In genomic region chr17:31522284-31522931, GRCh38 we compare ENCODE assay signal across 19 cellular contexts.
DNase-seq lines count a peak whose midpoint lies in the region; ATAC-seq, FAIRE-seq and TF ChIP-seq lines count a peak whose summit lies in the region.
"Had no signal": no experiment of that assay in that cellular context is flagged by ENCODE, and none has a peak within 500 bp of the region (broad histone marks: within the 10 kb centered on the region; RNA-seq: fewer than 3 reads in every experiment).

No MANE protein-coding gene starts in this region.

- intact Hi-C loops in dorsolateral prefrontal cortex (cut with DNase I), result no loop called here
- intact Hi-C loops in right lobe of liver (cut with DNase I), result no loop called here
- intact Hi-C loops in posterior vena cava (cut with DNase I), result no loop called here

- no peak for FAIRE-seq in urothelium cell line (lab: Jason Lieb, UNC)

- no peaks in the 10 kb centered on the region for H3K9me3 ChIP-seq in right lobe of liver

- DNase-seq in activated T-cell treated with anti-CD3 and anti-CD28 coated beads, Interleukin-2, amount 50 U/mL, for 24 hours, result no peak
- no peak for DNase-seq in activated T-cell treated with anti-CD3 and anti-CD28 coated beads, Interleukin-2, amount 50 U/mL, for 4 hours
- DNase-seq in dorsolateral prefrontal cortex (peak in 1 of 10 donors; percentile 32), right lobe of liver (peak in 1 of 3 donors; percentile 78), posterior vena cava (ENCODE audit: low spot score) (peak; percentile 64), urothelium cell line (ENCODE audit: low spot score) (no peak), cortex of kidney (lab: John Stamatoyannopoulos, UW) (no peak)
- DNase-seq: 8988T; DMS79 treated with DMSO at 0.1 percent for 48 hours; MV-4-11; NCI-H187; NCI-H2107; NCI-H510A; NCI-H748 treated with DMSO at 0.1 percent for 48 hours; NK-92 treated with Interleukin-12 subunit alpha and Interleukin-12 subunit beta, amount 100 ng/mL, for 24 hours had no signal

- no peak for ATAC-seq in activated T-cell treated with anti-CD3 and anti-CD28 coated beads, Interleukin-2, amount 50 U/mL, for 4 hours
- ATAC-seq in right lobe of liver, result peak; percentile 29 to 66 (median 58)
- no peak for ATAC-seq in HG03439 (IDR thresholded peaks at IDR 0.05; ENCODE audit: unreplicated experiment)

- no peaks in the 10 kb centered on the region for H3K36me3 ChIP-seq in right lobe of liver

- H3K27ac Mint-ChIP-seq in activated T-cell treated with anti-CD3 and anti-CD28 coated beads, Interleukin-2, amount 50 U/mL, for 24 hours, result peak overlapping the region; percentile 14
- H3K27ac Mint-ChIP-seq: B cell had no signal

- no peaks in the 10 kb centered on the region for H3K27me3 Mint-ChIP-seq in activated T-cell treated with anti-CD3 and anti-CD28 coated beads, Interleukin-2, amount 50 U/mL, for 24 hours
- H3K27me3 Mint-ChIP-seq in activated T-cell treated with anti-CD3 and anti-CD28 coated beads, Interleukin-2, amount 50 U/mL, for 4 hours (ENCODE audit: low read depth), result no peaks in the 10 kb centered on the region
- H3K27me3 Mint-ChIP-seq: B cell had no signal

- TF ChIP-seq CTCF in dorsolateral prefrontal cortex (IDR thresholded peaks at IDR 0.05 in 54 of 56, conservative IDR thresholded peaks at IDR 0.05 in 2 of 56; ENCODE audit: low read depth in 1 of 56, partially characterized antibody in 56 of 56) (peak in 1 of 56 donors; percentile 20), right lobe of liver (IDR thresholded peaks at IDR 0.05) (no peak)

- H3K4me3 ChIP-seq in dorsolateral prefrontal cortex, result no peak overlapping the region
- H3K4me3 ChIP-seq in right lobe of liver, result no peak overlapping the region
- H3K4me3 ChIP-seq: Peyer's patch had no signal

- H3K27me3 ChIP-seq in dorsolateral prefrontal cortex, result no peaks in the 10 kb centered on the region
- H3K27me3 ChIP-seq in right lobe of liver, result no peaks in the 10 kb centered on the region
- H3K27me3 ChIP-seq: Peyer's patch had no signal

- H3K36me3 Mint-ChIP-seq in activated T-cell treated with anti-CD3 and anti-CD28 coated beads, Interleukin-2, amount 50 U/mL, for 24 hours (ENCODE audit: low read depth), result peaks cover 68% of the 10 kb centered on the region
- peaks cover 8% of the 10 kb centered on the region for H3K36me3 Mint-ChIP-seq in activated T-cell treated with anti-CD3 and anti-CD28 coated beads, Interleukin-2, amount 50 U/mL, for 4 hours (ENCODE audit: insufficient read depth)

- H3K4me1 Mint-ChIP-seq in activated T-cell treated with anti-CD3 and anti-CD28 coated beads, Interleukin-2, amount 50 U/mL, for 24 hours (ENCODE audit: low read depth), result peaks cover 4% of the 10 kb centered on the region
- H3K4me1 Mint-ChIP-seq in activated T-cell treated with anti-CD3 and anti-CD28 coated beads, Interleukin-2, amount 50 U/mL, for 4 hours (ENCODE audit: low read depth), result peaks cover 6% of the 10 kb centered on the region

- 80% methylated on average over 1 of the region's 16 CpGs for WGBS in right lobe of liver (ENCODE audit: insufficient coverage, low coverage, low lambda C conversion rate, missing lambda C conversion rate)

- H3K4me1 ChIP-seq in right lobe of liver, result peaks cover 0 to 17% (median 6%) of the 10 kb centered on the region in 4 donors

- H3K9me3 Mint-ChIP-seq in activated T-cell treated with anti-CD3 and anti-CD28 coated beads, Interleukin-2, amount 50 U/mL, for 24 hours, result no peaks in the 10 kb centered on the region
- no peaks in the 10 kb centered on the region for H3K9me3 Mint-ChIP-seq in activated T-cell treated with anti-CD3 and anti-CD28 coated beads, Interleukin-2, amount 50 U/mL, for 4 hours

- no peak overlapping the region for H3K4me3 Mint-ChIP-seq in activated T-cell treated with anti-CD3 and anti-CD28 coated beads, Interleukin-2, amount 50 U/mL, for 24 hours
- no peak overlapping the region for H3K4me3 Mint-ChIP-seq in activated T-cell treated with anti-CD3 and anti-CD28 coated beads, Interleukin-2, amount 50 U/mL, for 4 hours
- H3K4me3 Mint-ChIP-seq: B cell had no signal

- H3K27ac ChIP-seq in dorsolateral prefrontal cortex (peak overlapping the region in 42 of 59 donors; percentile 3 to 77 (median 49)), right lobe of liver (peak overlapping the region in 1 of 3 donors; percentile 47)
- H3K27ac ChIP-seq: KMS-11, Peyer's patch had no signal

- no peak for TF ChIP-seq POLR2A in right lobe of liver (IDR thresholded peaks at IDR 0.05)

Comparison
In these comparisons a context has a peak if more than half of its experiments do, and no peak if none do; other contexts are left out.
1. ATAC-seq: peak in right lobe of liver (4 of 4); none in activated T-cell treated with anti-CD3 and anti-CD28 coated beads, Interleukin-2, amount 50 U/mL, for 4 hours (0 of 2) and HG03439 (single experiment).